In genomic region chr3:127483005-127483641, GRCh38 we compare ENCODE assay signal across 16 cellular contexts.
DNase-seq lines count a peak whose midpoint lies in the region; ATAC-seq and TF ChIP-seq lines count a peak whose summit lies in the region.
"Had no signal": no experiment of that assay in that cellular context is flagged by ENCODE, and none has a peak within 500 bp of the region (broad histone marks: within the 10 kb centered on the region; RNA-seq: fewer than 3 reads in every experiment).

No MANE protein-coding gene starts in this region.

- TF ChIP-seq CTCF in coronary artery (IDR thresholded peaks at IDR 0.05): no peak
- no peak for TF ChIP-seq CTCF in progenitor cell of endocrine pancreas (IDR thresholded peaks at IDR 0.05; ENCODE audit: unreplicated experiment)
- TF ChIP-seq CTCF in upper lobe of right lung (IDR thresholded peaks at IDR 0.05): no peak

- no peaks in the 10 kb centered on the region for H3K36me3 ChIP-seq in upper lobe of right lung
- H3K36me3 ChIP-seq: heart left ventricle had no signal

- intact Hi-C loops in upper lobe of right lung (cut with DNase I): no loop called here

- ATAC-seq in activated naive CD4-positive, alpha-beta T cell treated with anti-CD3 and anti-CD28 coated beads, Interleukin-2, amount 50 U/mL, for 72 hours: no peak
- no peak for ATAC-seq in upper lobe of right lung
- ATAC-seq: heart left ventricle, PC-3, WTC11 had no signal

- H3K4me1 ChIP-seq in upper lobe of right lung: no peaks in the 10 kb centered on the region

- H3K9me3 Mint-ChIP-seq in activated naive CD4-positive, alpha-beta T cell treated with anti-CD3 and anti-CD28 coated beads, Interleukin-2, amount 50 U/mL, for 72 hours: no peaks in the 10 kb centered on the region
- no peaks in the 10 kb centered on the region for H3K9me3 Mint-ChIP-seq in progenitor cell of endocrine pancreas (ENCODE audit: low read depth)

- H3K4me1 Mint-ChIP-seq in progenitor cell of endocrine pancreas (ENCODE audit: low read depth): no peaks in the 10 kb centered on the region

- DNase-seq in activated naive CD4-positive, alpha-beta T cell treated with anti-CD3 and anti-CD28 coated beads, Interleukin-2, amount 50 U/mL, for 72 hours (ENCODE audit: low spot score in 2 of 2): peak in 1 of 2 donors; percentile 43
- DNase-seq in activated naive CD4-positive, alpha-beta T cell (lab: John Stamatoyannopoulos, UW): no peak
- DNase-seq in coronary artery (ENCODE audit: low spot score): peak; percentile 43
- peak; percentile 3 for DNase-seq in progenitor cell of endocrine pancreas (ENCODE audit: low spot score, unreplicated experiment)
- DNase-seq in upper lobe of right lung: peak; percentile 25
- DNase-seq in kidney glomerular epithelial cell (lab: John Stamatoyannopoulos, UW): no peak
- no peak for DNase-seq in NCI-H1417 (lab: John Stamatoyannopoulos, UW)
- DNase-seq in DMS79 treated with DMSO at 0.1 percent for 48 hours (lab: John Stamatoyannopoulos, UW): no peak
- DNase-seq: CD8-positive, alpha-beta memory T cell; DMS53; NCI-H345; occipital lobe; PC-3; SIG-M5 had no signal

- H3K27me3 Mint-ChIP-seq in progenitor cell of endocrine pancreas: peaks cover 10% of the 10 kb centered on the region

- no peak overlapping the region for H3K4me3 ChIP-seq in coronary artery
- H3K4me3 ChIP-seq in upper lobe of right lung: no peak overlapping the region
- H3K4me3 ChIP-seq: heart left ventricle had no signal

- no peaks in the 10 kb centered on the region for H3K9me3 ChIP-seq in upper lobe of right lung
- H3K9me3 ChIP-seq: heart left ventricle had no signal

- no peak overlapping the region for H3K4me3 Mint-ChIP-seq in progenitor cell of endocrine pancreas (ENCODE audit: low read depth)
- H3K4me3 Mint-ChIP-seq: WTC11 had no signal

- no peaks in the 10 kb centered on the region for H3K27me3 ChIP-seq in upper lobe of right lung
- H3K27me3 ChIP-seq: heart left ventricle had no signal

- H3K27ac ChIP-seq in coronary artery (no peak overlapping the region), upper lobe of right lung (no peak overlapping the region)
- H3K27ac ChIP-seq: heart left ventricle had no signal

- no peaks in the 10 kb centered on the region for H3K36me3 Mint-ChIP-seq in activated naive CD4-positive, alpha-beta T cell treated with anti-CD3 and anti-CD28 coated beads, Interleukin-2, amount 50 U/mL, for 72 hours
- H3K36me3 Mint-ChIP-seq in progenitor cell of endocrine pancreas (ENCODE audit: insufficient read depth): no peaks in the 10 kb centered on the region
- H3K36me3 Mint-ChIP-seq: CD8-positive, alpha-beta memory T cell; WTC11 had no signal

- H3K27ac Mint-ChIP-seq in activated naive CD4-positive, alpha-beta T cell treated with anti-CD3 and anti-CD28 coated beads, Interleukin-2, amount 50 U/mL, for 72 hours: peak overlapping the region; percentile 45 to 51
- peak overlapping the region; percentile 15 for H3K27ac Mint-ChIP-seq in progenitor cell of endocrine pancreas
- H3K27ac Mint-ChIP-seq: WTC11 had no signal

Comparison
In these comparisons a context has a peak if more than half of its experiments do, and no peak if none do; other contexts are left out.
1. DNase-seq: peak in coronary artery (single experiment), progenitor cell of endocrine pancreas (single experiment) and upper lobe of right lung (single experiment); none in activated naive CD4-positive, alpha-beta T cell (0 of 4), kidney glomerular epithelial cell (single experiment), NCI-H1417 (0 of 3) and DMS79 treated with DMSO at 0.1 percent for 48 hours (single experiment).